1 cellular context compared by ENCODE assay signal in genomic region chr17:47720196-47720595, GRCh38.
TF ChIP-seq lines count a peak whose summit lies in the region.

No MANE protein-coding gene starts in this region.

TF ChIP-seq in IMR-90, 13 proteins besides CTCF, POLR2A, EP300 and RAD21 (continued from another document):
- TF ChIP-seq RCOR1 (IDR thresholded peaks at IDR 0.05; ENCODE audit: insufficient replicate concordance, low read length): no peak
- TF ChIP-seq MAFK (IDR thresholded peaks at IDR 0.05; ENCODE audit: low read depth, low read length): no peak
- no peak for TF ChIP-seq ELK1 (IDR thresholded peaks at IDR 0.05; ENCODE audit: borderline replicate concordance, low read depth, low read length)
- no peak for TF ChIP-seq CHD1 (IDR thresholded peaks at IDR 0.05; ENCODE audit: low read depth, low read length)
- no peak for TF ChIP-seq USF2 (IDR thresholded peaks at IDR 0.05; ENCODE audit: low read depth, low read length)
- TF ChIP-seq CEBPB (IDR thresholded peaks at IDR 0.05; ENCODE audit: low read depth, low read length): no peak
